19 cellular contexts compared by ENCODE assay signal in genomic region chr10:87928996-87929395, GRCh38.
A peak's percentile ranks its signal among the peaks of the same experiment; 100 is the strongest.
DNase-seq lines count a peak whose midpoint lies in the region; ATAC-seq and TF ChIP-seq lines count a peak whose summit lies in the region.
"Had no signal": no experiment of that assay in that cellular context is flagged by ENCODE, and none has a peak within 500 bp of the region (broad histone marks: within the 10 kb centered on the region; RNA-seq: fewer than 3 reads in every experiment).

No MANE protein-coding gene starts in this region.

- CTCF ChIA-PET in activated CD4-positive, alpha-beta T cell treated with anti-CD3 and anti-CD28 coated beads for 36 hours (lab: Charles Lee): no interaction called here
- CTCF ChIA-PET in CD4-positive, alpha-beta memory T cell (lab: Charles Lee; ENCODE audit: partially characterized antibody): interaction anchor here (1.9 kb wide), 1 partner anchor 185 kb away, joined by 4 read pairs; no protein-coding TSS in a partner anchor

- H3K9ac ChIP-seq in Loucy (ENCODE audit: low read depth, low read length, poor library complexity, severe bottlenecking): no peak overlapping the region

- H3K9me3 Mint-ChIP-seq in activated CD4-positive, alpha-beta T cell treated with anti-CD3 and anti-CD28 coated beads for 36 hours (ENCODE audit: low read depth): peaks cover under 1% of the 10 kb centered on the region
- H3K9me3 Mint-ChIP-seq in activated CD4-positive, alpha-beta T cell treated with anti-CD3 and anti-CD28 coated beads, Interleukin-2, amount 10 ng/mL, durations not matched to agents 24 days and 14 days: no peaks in the 10 kb centered on the region
- no peaks in the 10 kb centered on the region for H3K9me3 Mint-ChIP-seq in central memory CD8-positive, alpha-beta T cell
- H3K9me3 Mint-ChIP-seq in stimulated activated naive CD8-positive, alpha-beta T cell treated with anti-CD3 and anti-CD28 coated beads, Interleukin-15, amount 100 ng/mL, for 72 hours: peaks cover 0 to 5% of the 10 kb centered on the region in 2 donors
- H3K9me3 Mint-ChIP-seq in CD4-positive, alpha-beta memory T cell: peaks cover 0 to 3% (median 0%) of the 10 kb centered on the region in 8 donors

- peak overlapping the region; percentile 15 for H3K4me2 ChIP-seq in Loucy (ENCODE audit: low read depth, low read length, poor library complexity, severe bottlenecking)

- TF ChIP-seq POLR2A in body of pancreas (IDR thresholded peaks at IDR 0.05): no peak

- no peak for TF ChIP-seq CTCF in Loucy (conservative IDR thresholded peaks at IDR 0.05; ENCODE audit: low read length)
- no peak for TF ChIP-seq CTCF in body of pancreas (IDR thresholded peaks at IDR 0.05)

- peaks cover 66% of the 10 kb centered on the region for H3K4me1 Mint-ChIP-seq in activated CD4-positive, alpha-beta T cell treated with anti-CD3 and anti-CD28 coated beads for 36 hours
- H3K4me1 Mint-ChIP-seq in activated CD4-positive, alpha-beta T cell treated with anti-CD3 and anti-CD28 coated beads, Interleukin-2, amount 10 ng/mL, durations not matched to agents 24 days and 14 days: peaks cover 40% of the 10 kb centered on the region
- H3K4me1 Mint-ChIP-seq in central memory CD8-positive, alpha-beta T cell: peaks cover 68% of the 10 kb centered on the region
- peaks cover 69% of the 10 kb centered on the region for H3K4me1 Mint-ChIP-seq in stimulated activated naive CD8-positive, alpha-beta T cell treated with anti-CD3 and anti-CD28 coated beads, Interleukin-15, amount 100 ng/mL, for 72 hours
- H3K4me1 Mint-ChIP-seq in CD4-positive, alpha-beta memory T cell: peaks cover 48 to 74% (median 66%) of the 10 kb centered on the region in 4 donors

- no peak overlapping the region for H2AFZ ChIP-seq in Loucy (ENCODE audit: low read length)

- POLR2A ChIA-PET in activated CD4-positive, alpha-beta T cell treated with anti-CD3 and anti-CD28 coated beads for 36 hours (lab: Charles Lee): interaction anchor here (0.6 kb wide), 1 partner anchor 45 kb away, joined by 6 read pairs; no protein-coding TSS in a partner anchor
- POLR2A ChIA-PET in CD4-positive, alpha-beta memory T cell (lab: Charles Lee; ENCODE audit: partially characterized antibody): interaction anchor here (1.6 kb wide), 1 partner anchor 66 kb away, joined by 6 read pairs; the partner anchor contains the start of genes KLLN and PTEN

- DNase-seq in activated CD4-positive, alpha-beta T cell treated with anti-CD3 and anti-CD28 coated beads for 36 hours: no peak
- DNase-seq in activated CD4-positive, alpha-beta T cell treated with anti-CD3 and anti-CD28 coated beads, Interleukin-2, amount 10 ng/mL, durations not matched to agents 24 days and 14 days: no peak
- no peak for DNase-seq in central memory CD8-positive, alpha-beta T cell (ENCODE audit: low spot score in 2 of 2)
- DNase-seq in stimulated activated naive CD8-positive, alpha-beta T cell treated with anti-CD3 and anti-CD28 coated beads, Interleukin-15, amount 100 ng/mL, for 72 hours: no peak
- no peak for DNase-seq in CD4-positive, alpha-beta memory T cell
- DNase-seq in NCI-H187 (lab: John Stamatoyannopoulos, UW): no peak
- no peak for DNase-seq in body of pancreas
- DNase-seq: activated CD4-positive, alpha-beta T cell treated with anti-CD3 and anti-CD28 coated beads, Interleukin-2, amount 10 ng/mL, durations not matched to agents 7 days and 5 days; activated CD8-positive, alpha-beta memory T cell treated with anti-CD3 and anti-CD28 coated beads, Interleukin-2, amount 50 U/mL, for 4 hours; activated effector memory CD4-positive, alpha-beta T cell treated with Interleukin-2 at 50 U/mL for 16 hours; NCI-H187 treated with DMSO at 0.1 percent for 48 hours; stimulated activated CD4-positive, alpha-beta T cell treated with anti-CD3 and anti-CD28 coated beads, Interleukin-4, amount 100 ng/mL, for 1 hour; stomach; T-helper 1 cell had no signal

- H4K20me1 ChIP-seq in Loucy (ENCODE audit: insufficient read depth, low read length, poor library complexity, severe bottlenecking): peaks cover 69% of the 10 kb centered on the region

- no peak overlapping the region for H3K4me3 Mint-ChIP-seq in activated CD4-positive, alpha-beta T cell treated with anti-CD3 and anti-CD28 coated beads for 36 hours
- H3K4me3 Mint-ChIP-seq in activated CD4-positive, alpha-beta T cell treated with anti-CD3 and anti-CD28 coated beads, Interleukin-2, amount 10 ng/mL, durations not matched to agents 24 days and 14 days: no peak overlapping the region
- peak overlapping the region; percentile 26 for H3K4me3 Mint-ChIP-seq in central memory CD8-positive, alpha-beta T cell
- H3K4me3 Mint-ChIP-seq in stimulated activated naive CD8-positive, alpha-beta T cell treated with anti-CD3 and anti-CD28 coated beads, Interleukin-15, amount 100 ng/mL, for 72 hours: peak overlapping the region; percentile 19 to 53
- peak overlapping the region in 1 of 8 donors; percentile 9 for H3K4me3 Mint-ChIP-seq in CD4-positive, alpha-beta memory T cell
- H3K4me3 Mint-ChIP-seq: activated CD4-positive, alpha-beta T cell treated with anti-CD3 and anti-CD28 coated beads, Interleukin-2, amount 10 ng/mL, durations not matched to agents 7 days and 5 days; type B pancreatic cell had no signal

- H3K36me3 ChIP-seq in Loucy (ENCODE audit: insufficient read depth, low read length): peaks cover 72% of the 10 kb centered on the region
- H3K36me3 ChIP-seq in CD4-positive, alpha-beta memory T cell (ENCODE audit: insufficient read depth, low read length): no peaks in the 10 kb centered on the region
- H3K36me3 ChIP-seq in body of pancreas (replicated peaks in 1 of 2; ENCODE audit: insufficient read depth in 1 of 2, low read depth in 2 of 2): peaks cover 0 to 3% of the 10 kb centered on the region in 2 donors

- H3K27me3 ChIP-seq in Loucy (ENCODE audit: insufficient read depth, low read length, poor library complexity, severe bottlenecking): no peaks in the 10 kb centered on the region
- H3K27me3 ChIP-seq in CD4-positive, alpha-beta memory T cell (ENCODE audit: insufficient read depth, low read length): no peaks in the 10 kb centered on the region
- no peaks in the 10 kb centered on the region for H3K27me3 ChIP-seq in body of pancreas
- H3K27me3 ChIP-seq: SJSA1, stomach had no signal

- 61 to 64% methylated on average over 3 of the region's 3 CpGs for WGBS in body of pancreas, 2 donors

- H3K27ac Mint-ChIP-seq in activated CD4-positive, alpha-beta T cell treated with anti-CD3 and anti-CD28 coated beads for 36 hours: no peak overlapping the region
- no peak overlapping the region for H3K27ac Mint-ChIP-seq in activated CD4-positive, alpha-beta T cell treated with anti-CD3 and anti-CD28 coated beads, Interleukin-2, amount 10 ng/mL, durations not matched to agents 24 days and 14 days
- H3K27ac Mint-ChIP-seq in central memory CD8-positive, alpha-beta T cell (ENCODE audit: low read depth): peak overlapping the region; percentile 2
- H3K27ac Mint-ChIP-seq in stimulated activated naive CD8-positive, alpha-beta T cell treated with anti-CD3 and anti-CD28 coated beads, Interleukin-15, amount 100 ng/mL, for 72 hours: peak overlapping the region in 1 of 2 donors; percentile 27
- peak overlapping the region in 3 of 7 donors; percentile 39 to 57 (median 51) for H3K27ac Mint-ChIP-seq in CD4-positive, alpha-beta memory T cell
- H3K27ac Mint-ChIP-seq: activated CD4-positive, alpha-beta T cell treated with anti-CD3 and anti-CD28 coated beads, Interleukin-2, amount 10 ng/mL, durations not matched to agents 7 days and 5 days; type B pancreatic cell had no signal

- H3K9me2 ChIP-seq in Loucy (replicated peaks; ENCODE audit: low read depth, low read length): no peaks in the 10 kb centered on the region

- no peaks in the 10 kb centered on the region for H3K27me3 Mint-ChIP-seq in activated CD4-positive, alpha-beta T cell treated with anti-CD3 and anti-CD28 coated beads for 36 hours
- H3K27me3 Mint-ChIP-seq in activated CD4-positive, alpha-beta T cell treated with anti-CD3 and anti-CD28 coated beads, Interleukin-2, amount 10 ng/mL, durations not matched to agents 24 days and 14 days: no peaks in the 10 kb centered on the region
- no peaks in the 10 kb centered on the region for H3K27me3 Mint-ChIP-seq in central memory CD8-positive, alpha-beta T cell
- no peaks in the 10 kb centered on the region for H3K27me3 Mint-ChIP-seq in stimulated activated naive CD8-positive, alpha-beta T cell treated with anti-CD3 and anti-CD28 coated beads, Interleukin-15, amount 100 ng/mL, for 72 hours
- no peaks in the 10 kb centered on the region for H3K27me3 Mint-ChIP-seq in CD4-positive, alpha-beta memory T cell
- H3K27me3 Mint-ChIP-seq: activated CD4-positive, alpha-beta T cell treated with anti-CD3 and anti-CD28 coated beads, Interleukin-2, amount 10 ng/mL, durations not matched to agents 7 days and 5 days; type B pancreatic cell had no signal

- H3K27ac ChIP-seq in CD4-positive, alpha-beta memory T cell (ENCODE audit: low read depth, low read length): no peak overlapping the region
- no peak overlapping the region for H3K27ac ChIP-seq in body of pancreas
- H3K27ac ChIP-seq: SJSA1 had no signal

- H3K79me2 ChIP-seq in Loucy (ENCODE audit: insufficient read depth, low read length): peaks cover 94% of the 10 kb centered on the region

- no peak overlapping the region for H3K4me3 ChIP-seq in Loucy (ENCODE audit: low read length, poor library complexity, severe bottlenecking)
- no peak overlapping the region for H3K4me3 ChIP-seq in CD4-positive, alpha-beta memory T cell (ENCODE audit: low read length in 2 of 2)
- no peak overlapping the region for H3K4me3 ChIP-seq in body of pancreas
- H3K4me3 ChIP-seq: SJSA1, stomach had no signal

- ATAC-seq in activated CD4-positive, alpha-beta T cell treated with anti-CD3 and anti-CD28 coated beads for 36 hours: peak; percentile 48
- no peak for ATAC-seq in central memory CD8-positive, alpha-beta T cell (replicated peaks; ENCODE audit: extremely low read depth, poor library complexity, severe bottlenecking)
- ATAC-seq in stimulated activated naive CD8-positive, alpha-beta T cell treated with anti-CD3 and anti-CD28 coated beads, Interleukin-15, amount 100 ng/mL, for 72 hours: peak; percentile 69
- no peak for ATAC-seq in body of pancreas
- ATAC-seq: HCT116, Panc1 had no signal

- H3K9me3 ChIP-seq in Loucy (ENCODE audit: insufficient read depth, low read depth, low read length) (no peaks in the 10 kb centered on the region), body of pancreas (no peaks in the 10 kb centered on the region)
- no peaks in the 10 kb centered on the region for H3K9me3 ChIP-seq in CD4-positive, alpha-beta memory T cell (ENCODE audit: control insufficient read depth in 1 of 2, low read length in 2 of 2)
- H3K9me3 ChIP-seq: SJSA1, stomach had no signal

- no peaks in the 10 kb centered on the region for H3F3A ChIP-seq in Loucy (ENCODE audit: low read depth)

- peaks cover 63% of the 10 kb centered on the region for H3K4me1 ChIP-seq in Loucy (ENCODE audit: insufficient read depth, low read length, poor library complexity, severe bottlenecking)
- peaks cover 71% of the 10 kb centered on the region for H3K4me1 ChIP-seq in CD4-positive, alpha-beta memory T cell (ENCODE audit: insufficient read depth, low read length)
- peaks cover 54% of the 10 kb centered on the region for H3K4me1 ChIP-seq in body of pancreas

- peaks cover 36% of the 10 kb centered on the region for H3K36me3 Mint-ChIP-seq in activated CD4-positive, alpha-beta T cell treated with anti-CD3 and anti-CD28 coated beads for 36 hours (ENCODE audit: low read depth)
- H3K36me3 Mint-ChIP-seq in activated CD4-positive, alpha-beta T cell treated with anti-CD3 and anti-CD28 coated beads, Interleukin-2, amount 10 ng/mL, durations not matched to agents 24 days and 14 days (ENCODE audit: low read depth): peaks cover 51% of the 10 kb centered on the region
- peaks cover 9% of the 10 kb centered on the region for H3K36me3 Mint-ChIP-seq in central memory CD8-positive, alpha-beta T cell (ENCODE audit: insufficient read depth)
- peaks cover 40 to 47% of the 10 kb centered on the region in 2 donors for H3K36me3 Mint-ChIP-seq in CD4-positive, alpha-beta memory T cell

- intact Hi-C loops in activated CD4-positive, alpha-beta T cell treated with anti-CD3 and anti-CD28 coated beads for 36 hours (cut with DNase I, micrococcal nuclease): loop anchor here in 1 of 2 experiments (5.0 kb wide), 1 partner anchor 67 kb away; the partner anchor contains the start of genes KLLN and PTEN
- intact Hi-C loops in activated CD4-positive, alpha-beta T cell treated with anti-CD3 and anti-CD28 coated beads, Interleukin-2, amount 10 ng/mL, durations not matched to agents 24 days and 14 days (cut with micrococcal nuclease): no loop called here
- intact Hi-C loops in CD4-positive, alpha-beta memory T cell (cut with micrococcal nuclease): no loop called here
- intact Hi-C loops in body of pancreas (cut with DNase I): no loop called here

Comparison
In these comparisons a context has a peak if more than half of its experiments do, and no peak if none do; other contexts are left out.
1. ATAC-seq: peak in activated CD4-positive, alpha-beta T cell treated with anti-CD3 and anti-CD28 coated beads for 36 hours (single experiment) and stimulated activated naive CD8-positive, alpha-beta T cell treated with anti-CD3 and anti-CD28 coated beads, Interleukin-15, amount 100 ng/mL, for 72 hours (single experiment); none in central memory CD8-positive, alpha-beta T cell (single experiment) and body of pancreas (single experiment).
2. H3K4me3 Mint-ChIP-seq: peak in central memory CD8-positive, alpha-beta T cell (single experiment) and stimulated activated naive CD8-positive, alpha-beta T cell treated with anti-CD3 and anti-CD28 coated beads, Interleukin-15, amount 100 ng/mL, for 72 hours (2 of 2); none in activated CD4-positive, alpha-beta T cell treated with anti-CD3 and anti-CD28 coated beads for 36 hours (single experiment) and activated CD4-positive, alpha-beta T cell treated with anti-CD3 and anti-CD28 coated beads, Interleukin-2, amount 10 ng/mL, durations not matched to agents 24 days and 14 days (single experiment).